ENCODE assay signal across 8 cellular contexts in the genomic region with DNA sequence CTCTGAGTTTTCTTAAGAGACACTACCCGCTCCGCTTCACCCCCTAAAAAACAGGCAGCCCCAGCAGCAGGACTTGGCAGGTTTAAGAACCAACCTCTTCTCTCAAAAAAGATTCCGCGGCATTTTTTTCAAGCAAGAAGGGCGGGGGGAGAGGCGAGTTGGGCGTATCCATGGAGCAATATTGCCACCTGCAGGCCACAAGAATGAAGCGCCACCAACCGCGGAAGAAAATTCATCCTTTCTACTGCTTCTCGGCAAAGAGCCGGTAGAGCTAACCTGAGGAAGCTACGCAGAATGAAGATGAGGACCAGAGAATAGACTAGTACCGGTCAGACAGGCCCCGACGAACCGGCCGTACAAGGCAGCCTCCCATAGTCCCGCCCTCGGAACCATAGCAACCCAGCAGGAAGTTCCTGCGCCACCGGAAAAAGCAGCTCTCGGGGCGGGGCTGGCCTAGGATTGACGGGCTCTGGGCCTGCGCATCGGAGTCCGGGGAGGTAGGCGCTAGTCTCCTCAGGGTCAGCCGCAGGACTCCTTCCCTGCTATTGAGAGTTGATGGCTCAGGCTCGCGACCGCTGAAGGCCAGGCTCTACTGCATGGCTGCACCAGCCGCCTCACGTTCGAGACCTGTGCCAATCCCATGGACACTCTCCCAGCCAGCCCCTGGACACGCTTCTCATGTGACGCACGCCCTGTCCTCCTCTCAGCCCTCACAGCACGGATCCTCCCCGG.
DNase-seq lines count a peak whose midpoint lies in the region; ATAC-seq and TF ChIP-seq lines count a peak whose summit lies in the region.

No MANE protein-coding gene starts in this region.

- H3K4me3 ChIP-seq in fibroblast of mammary gland (ENCODE audit: control insufficient read depth, low read depth, low read length) = peak overlapping the region; percentile 78

- peak; percentile 99 for ATAC-seq in natural killer cell treated with Interleukin-12 subunit alpha and Interleukin-12 subunit beta and Interleukin-15 and Interleukin-18, amount 100 ng/mL, for 72 hours

- peaks cover 14% of the 10 kb centered on the region for H3K4me1 Mint-ChIP-seq in activated T-helper 2 cell treated with anti-CD3 and anti-CD28 coated beads, Interferon-gamma antibody, Interleukin-2, Interleukin-4, amounts not matched to agents 10 μg/mL and 5 μg/mL and 100 μg/mL, durations not matched to agents 14 hours and 24 hours and 36 hours (ENCODE audit: low read depth)
- H3K4me1 Mint-ChIP-seq in natural killer cell treated with Interleukin-12 subunit alpha and Interleukin-12 subunit beta and Interleukin-15 and Interleukin-18, amount 100 ng/mL, for 72 hours (ENCODE audit: low read depth in 2 of 2) = peaks cover 7 to 19% of the 10 kb centered on the region in 2 donors

- peak; percentile 94 for TF ChIP-seq CTCF in fibroblast of mammary gland (conservative IDR thresholded peaks at IDR 0.05; ENCODE audit: control insufficient read depth, insufficient read depth, low read depth, low read length)

- DNase-seq in ELR (ENCODE audit: low read depth) (peak; percentile 82), GOT3 (lab: John Stamatoyannopoulos, UW) (peak; percentile 31), LHCN-M2 (ENCODE audit: low read depth) (peak; percentile 80), RKO (ENCODE audit: low spot score) (peak; percentile 81), fibroblast of mammary gland (ENCODE audit: low read depth) (peak; percentile 84)
- DNase-seq in activated T-helper 2 cell treated with anti-CD3 and anti-CD28 coated beads, Interferon-gamma antibody, Interleukin-2, Interleukin-4, amounts not matched to agents 10 μg/mL and 5 μg/mL and 100 μg/mL, durations not matched to agents 14 hours and 24 hours and 36 hours (ENCODE audit: low spot score) = peak; percentile 77
- peak; percentile 95 for DNase-seq in natural killer cell treated with Interleukin-12 subunit alpha and Interleukin-12 subunit beta and Interleukin-15 and Interleukin-18, amount 100 ng/mL, for 72 hours (ENCODE audit: low spot score)
- DNase-seq in stimulated activated naive CD4-positive, alpha-beta T cell treated with Interleukin-2 at 50 U/mL for 16 hours (lab: John Stamatoyannopoulos, UW) = peak; percentile 84

- peak overlapping the region; percentile 98 for H3K27ac Mint-ChIP-seq in activated T-helper 2 cell treated with anti-CD3 and anti-CD28 coated beads, Interferon-gamma antibody, Interleukin-2, Interleukin-4, amounts not matched to agents 10 μg/mL and 5 μg/mL and 100 μg/mL, durations not matched to agents 14 hours and 24 hours and 36 hours
- peak overlapping the region; percentile 91 to 97 for H3K27ac Mint-ChIP-seq in natural killer cell treated with Interleukin-12 subunit alpha and Interleukin-12 subunit beta and Interleukin-15 and Interleukin-18, amount 100 ng/mL, for 72 hours

- no peaks in the 10 kb centered on the region for H3K36me3 Mint-ChIP-seq in activated T-helper 2 cell treated with anti-CD3 and anti-CD28 coated beads, Interferon-gamma antibody, Interleukin-2, Interleukin-4, amounts not matched to agents 10 μg/mL and 5 μg/mL and 100 μg/mL, durations not matched to agents 14 hours and 24 hours and 36 hours (ENCODE audit: low read depth)
- no peaks in the 10 kb centered on the region for H3K36me3 Mint-ChIP-seq in natural killer cell treated with Interleukin-12 subunit alpha and Interleukin-12 subunit beta and Interleukin-15 and Interleukin-18, amount 100 ng/mL, for 72 hours

- intact Hi-C loops in activated T-helper 2 cell treated with anti-CD3 and anti-CD28 coated beads, Interferon-gamma antibody, Interleukin-2, Interleukin-4, amounts not matched to agents 10 μg/mL and 5 μg/mL and 100 μg/mL, durations not matched to agents 14 hours and 24 hours and 36 hours (cut with micrococcal nuclease) = no loop called here

- peak overlapping the region; percentile 94 for H3K4me3 Mint-ChIP-seq in activated T-helper 2 cell treated with anti-CD3 and anti-CD28 coated beads, Interferon-gamma antibody, Interleukin-2, Interleukin-4, amounts not matched to agents 10 μg/mL and 5 μg/mL and 100 μg/mL, durations not matched to agents 14 hours and 24 hours and 36 hours (ENCODE audit: low read depth)
- H3K4me3 Mint-ChIP-seq in natural killer cell treated with Interleukin-12 subunit alpha and Interleukin-12 subunit beta and Interleukin-15 and Interleukin-18, amount 100 ng/mL, for 72 hours = peak overlapping the region; percentile 88

- no peaks in the 10 kb centered on the region for H3K9me3 Mint-ChIP-seq in activated T-helper 2 cell treated with anti-CD3 and anti-CD28 coated beads, Interferon-gamma antibody, Interleukin-2, Interleukin-4, amounts not matched to agents 10 μg/mL and 5 μg/mL and 100 μg/mL, durations not matched to agents 14 hours and 24 hours and 36 hours
- no peaks in the 10 kb centered on the region for H3K9me3 Mint-ChIP-seq in natural killer cell treated with Interleukin-12 subunit alpha and Interleukin-12 subunit beta and Interleukin-15 and Interleukin-18, amount 100 ng/mL, for 72 hours

- peaks cover 10% of the 10 kb centered on the region for H3K27me3 Mint-ChIP-seq in activated T-helper 2 cell treated with anti-CD3 and anti-CD28 coated beads, Interferon-gamma antibody, Interleukin-2, Interleukin-4, amounts not matched to agents 10 μg/mL and 5 μg/mL and 100 μg/mL, durations not matched to agents 14 hours and 24 hours and 36 hours (ENCODE audit: low read depth)
- H3K27me3 Mint-ChIP-seq in natural killer cell treated with Interleukin-12 subunit alpha and Interleukin-12 subunit beta and Interleukin-15 and Interleukin-18, amount 100 ng/mL, for 72 hours = peaks cover 14 to 18% of the 10 kb centered on the region in 2 donors

Comparison
In these comparisons a context has a peak if more than half of its experiments do, and no peak if none do; other contexts are left out.
1. Peak in every context shown above with its lines: DNase-seq, ATAC-seq and H3K4me3 ChIP-seq.
2. DNase-seq: peak in every context shown above with its lines; median percentile 95 in natural killer cell treated with Interleukin-12 subunit alpha and Interleukin-12 subunit beta and Interleukin-15 and Interleukin-18, amount 100 ng/mL, for 72 hours; 84 in fibroblast of mammary gland; 84 in stimulated activated naive CD4-positive, alpha-beta T cell treated with Interleukin-2 at 50 U/mL for 16 hours; 82 in ELR; 81 in RKO; 80 in LHCN-M2; 77 in activated T-helper 2 cell treated with anti-CD3 and anti-CD28 coated beads, Interferon-gamma antibody, Interleukin-2, Interleukin-4, amounts not matched to agents 10 μg/mL and 5 μg/mL and 100 μg/mL, durations not matched to agents 14 hours and 24 hours and 36 hours; 31 in GOT3.